Comparison of ENCODE assay signal across 8 cellular contexts in the genomic region with DNA sequence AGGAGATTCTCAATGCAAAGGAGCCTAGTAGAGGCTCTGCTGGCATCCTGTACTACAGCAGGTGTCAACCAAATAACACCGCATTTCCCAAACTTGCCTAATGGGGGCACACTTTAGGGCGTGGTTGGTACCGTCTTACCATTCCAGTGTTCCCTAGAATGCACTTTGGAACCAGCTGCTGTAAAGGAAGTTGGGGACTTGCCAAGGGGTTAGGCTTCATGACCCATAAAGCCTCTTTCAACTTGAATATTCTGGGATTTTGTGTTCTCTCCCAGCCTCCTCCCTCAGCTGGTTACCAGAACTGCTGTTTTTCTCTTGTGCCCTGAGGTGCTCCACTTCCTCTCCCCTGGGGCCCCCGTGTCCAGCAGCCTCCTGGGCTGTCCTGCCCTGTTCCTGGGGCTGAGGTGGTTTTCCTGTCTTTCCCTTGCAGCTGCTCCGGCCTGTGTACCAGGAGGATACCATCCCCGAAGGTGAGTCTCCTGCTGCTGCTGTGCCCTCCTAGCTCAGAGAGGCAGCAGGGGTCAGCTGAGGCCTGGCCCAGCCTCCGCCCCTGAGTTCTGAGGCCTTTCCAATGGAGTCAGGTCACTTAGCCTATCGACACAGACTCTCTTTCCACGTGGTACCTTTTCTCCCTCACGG. TPM values are rescaled to one million over a fixed set of nuclear protein-coding genes. Genes with fewer than 3 reads are reported as not detected.
A peak's percentile ranks its signal among the peaks of the same experiment; 100 is the strongest.
DNase-seq lines count a peak whose midpoint lies in the region; ATAC-seq and TF ChIP-seq lines count a peak whose summit lies in the region.
"Had no signal": no experiment of that assay in that cellular context is flagged by ENCODE, and none has a peak within 500 bp of the region (broad histone marks: within the 10 kb centered on the region; RNA-seq: fewer than 3 reads in every experiment).

No MANE protein-coding gene starts in this region.

- CTCF ChIA-PET in naive thymus-derived CD4-positive, alpha-beta T cell (lab: Charles Lee) = no interaction called here

- H3K4me3 ChIP-seq in GM12864 (ENCODE audit: low read depth, low read length) (no peak overlapping the region), brain microvascular endothelial cell (ENCODE audit: low read depth, low read length) (no peak overlapping the region), mucosa of stomach (ENCODE audit: low read length) (no peak overlapping the region)
- H3K4me3 ChIP-seq in naive thymus-derived CD4-positive, alpha-beta T cell (ENCODE audit: low read length) = no peak overlapping the region

- in situ Hi-C loops in brain microvascular endothelial cell (cut with HindIII; ENCODE audit: low pct_ligation_motif_present, low sequenced_read_pairs) = no loop called here

- H3K9me3 ChIP-seq in mucosa of stomach (ENCODE audit: control insufficient read depth, low read length) = no peaks in the 10 kb centered on the region
- H3K9me3 ChIP-seq in naive thymus-derived CD4-positive, alpha-beta T cell (ENCODE audit: control insufficient read depth in 2 of 3, low read length in 3 of 3) = no peaks in the 10 kb centered on the region

- peaks cover 22 to 39% (median 33%) of the 10 kb centered on the region in 7 donors for H3K4me1 Mint-ChIP-seq in naive thymus-derived CD4-positive, alpha-beta T cell

- H3K4me3 Mint-ChIP-seq in naive thymus-derived CD4-positive, alpha-beta T cell = no peak overlapping the region

- ATAC-seq in naive thymus-derived CD4-positive, alpha-beta T cell = no peak
- ATAC-seq in HG02623 (IDR thresholded peaks at IDR 0.05; ENCODE audit: unreplicated experiment) = no peak

- TF ChIP-seq CTCF in GM12864 (IDR thresholded peaks at IDR 0.05; ENCODE audit: low read depth, low read length, missing control alignments) (peak; percentile 57), brain microvascular endothelial cell (IDR thresholded peaks at IDR 0.05; ENCODE audit: low read depth, low read length, missing control alignments) (peak; percentile 34)

- H3K27me3 Mint-ChIP-seq in naive thymus-derived CD4-positive, alpha-beta T cell = no peaks in the 10 kb centered on the region

- H3K4me1 ChIP-seq in mucosa of stomach (ENCODE audit: control insufficient read depth, insufficient read depth, low read length) = peaks cover 55% of the 10 kb centered on the region
- H3K4me1 ChIP-seq in naive thymus-derived CD4-positive, alpha-beta T cell (ENCODE audit: control insufficient read depth in 2 of 2, insufficient read depth in 2 of 2, low read length in 2 of 2) = peaks cover 19 to 22% of the 10 kb centered on the region in 2 donors

- H3K27ac ChIP-seq in brain microvascular endothelial cell = no peak overlapping the region
- no peak overlapping the region for H3K27ac ChIP-seq in naive thymus-derived CD4-positive, alpha-beta T cell (ENCODE audit: low read depth, low read length)

- peak overlapping the region; percentile 28 for H3K9ac ChIP-seq in mucosa of stomach (ENCODE audit: low read length)

- no peaks in the 10 kb centered on the region for H3K36me3 ChIP-seq in brain microvascular endothelial cell (replicated peaks)
- no peaks in the 10 kb centered on the region for H3K36me3 ChIP-seq in mucosa of stomach (ENCODE audit: control insufficient read depth, insufficient read depth, low read length)
- H3K36me3 ChIP-seq in naive thymus-derived CD4-positive, alpha-beta T cell (ENCODE audit: control insufficient read depth in 2 of 3, insufficient read depth in 3 of 3, low read length in 3 of 3) = no peaks in the 10 kb centered on the region

- POLR2A ChIA-PET in naive thymus-derived CD4-positive, alpha-beta T cell (lab: Charles Lee) = interaction anchor here (1.2 kb wide), 1 partner anchor 74 kb away, joined by 4 read pairs; no protein-coding TSS in a partner anchor

- no peaks in the 10 kb centered on the region for H3K9me3 Mint-ChIP-seq in naive thymus-derived CD4-positive, alpha-beta T cell

- no peak overlapping the region for H3K27ac Mint-ChIP-seq in naive thymus-derived CD4-positive, alpha-beta T cell

- intact Hi-C loops in naive thymus-derived CD4-positive, alpha-beta T cell (cut with micrococcal nuclease) = no loop called here

- no peak for DNase-seq in GM12864 (ENCODE audit: low read depth)
- DNase-seq in HT-29 (ENCODE audit: low spot score) = peak; percentile 67
- DNase-seq in brain microvascular endothelial cell = no peak
- no peak for DNase-seq in naive thymus-derived CD4-positive, alpha-beta T cell
- no peak for DNase-seq in RKO (ENCODE audit: low spot score)
- DNase-seq: NCI-H1436 had no signal

- H3K27me3 ChIP-seq in brain microvascular endothelial cell (replicated peaks) = no peaks in the 10 kb centered on the region
- H3K27me3 ChIP-seq in mucosa of stomach (ENCODE audit: control insufficient read depth, insufficient read depth, low read length) = no peaks in the 10 kb centered on the region
- no peaks in the 10 kb centered on the region for H3K27me3 ChIP-seq in naive thymus-derived CD4-positive, alpha-beta T cell (ENCODE audit: control insufficient read depth in 2 of 2, insufficient read depth in 2 of 2, low read length in 2 of 2)

- H3K36me3 Mint-ChIP-seq in naive thymus-derived CD4-positive, alpha-beta T cell = no peaks in the 10 kb centered on the region

RNA-seq across cellular contexts. Expression of gene RGS3, which starts 44.7 kb away (rescaled TPM):
- 71.2 and 76.8 TPM in 2 replicates for total RNA-seq in HT-29 (2014; rRNA removed; shearing (Covaris generic))
- 10 to 100 TPM in 3 of 5 experiments, 1 to 10 TPM in 2; 5.8 to 43.4 (median 12.6) TPM for total RNA-seq in naive thymus-derived CD4-positive, alpha-beta T cell
- 10 to 100 TPM in 1 of 2 donors, 1 to 10 TPM in 1; 4.9 to 11.6 TPM for polyA plus RNA-seq in naive thymus-derived CD4-positive, alpha-beta T cell
